Comparison of ENCODE assay signal across 11 cellular contexts in the genomic region with DNA sequence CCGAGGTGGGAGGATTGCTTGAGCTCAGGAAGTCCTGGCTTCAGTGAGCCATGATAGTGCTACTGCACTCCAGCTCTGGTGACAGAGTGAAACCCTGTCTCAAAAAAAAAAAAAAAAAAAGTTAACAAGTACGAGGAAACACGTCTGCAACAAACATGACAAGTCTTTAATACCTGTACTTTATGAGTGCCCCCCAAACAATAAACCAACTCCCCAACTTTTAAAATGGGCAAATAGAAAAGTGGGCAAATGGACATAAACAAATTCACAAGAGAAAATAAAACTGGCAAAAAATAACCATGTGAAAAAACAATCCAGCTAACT. TPM values are rescaled to one million over a fixed set of nuclear protein-coding genes. Genes with fewer than 3 reads are reported as not detected.
DNase-seq lines count a peak whose midpoint lies in the region; ATAC-seq, FAIRE-seq and TF ChIP-seq lines count a peak whose summit lies in the region.
"Had no signal": no experiment of that assay in that cellular context is flagged by ENCODE, and none has a peak within 500 bp of the region (broad histone marks: within the 10 kb centered on the region; RNA-seq: fewer than 3 reads in every experiment).

No MANE protein-coding gene starts in this region.

- POLR2A ChIA-PET in activated CD4-positive, alpha-beta T cell treated with anti-CD3 and anti-CD28 coated beads for 36 hours (lab: Charles Lee), result no interaction called here
- POLR2A ChIA-PET in K562 (lab: Yijun Ruan, JAX), result interaction anchor here (0.6 to 2.1 kb wide), 3 partner anchors 12 to 17 kb away, joined by 3 to 7 read pairs (median 3); no protein-coding TSS in a partner anchor

- H3K27me3 Mint-ChIP-seq in activated CD4-positive, alpha-beta T cell treated with anti-CD3 and anti-CD28 coated beads for 36 hours, result no peaks in the 10 kb centered on the region
- no peaks in the 10 kb centered on the region for H3K27me3 Mint-ChIP-seq in stimulated activated memory B cell treated with anti-CD40 and anti-IgM and Interleukin-4, amounts not matched to agents 10 μg/mL and 1 μg/mL and 100 μg/mL, for 72 hours

- CTCF ChIA-PET in activated CD4-positive, alpha-beta T cell treated with anti-CD3 and anti-CD28 coated beads for 36 hours (lab: Charles Lee), result interaction anchor here (0.9 to 1.9 kb wide), 3 partner anchors 9 to 52 kb away, joined by 3 to 7 read pairs (median 4); no protein-coding TSS in a partner anchor
- CTCF ChIA-PET in K562 (lab: Yijun Ruan, JAX; ENCODE audit: low intra/inter-chr PET ratio), result no interaction called here

- ATAC-seq in activated CD4-positive, alpha-beta T cell treated with anti-CD3 and anti-CD28 coated beads for 36 hours, result no peak
- ATAC-seq in K562, result no peak
- ATAC-seq in stimulated activated memory B cell treated with anti-CD40 and anti-IgM and Interleukin-4, amounts not matched to agents 10 μg/mL and 1 μg/mL and 100 μg/mL, for 72 hours, result no peak
- no peak for ATAC-seq in GM18498 (IDR thresholded peaks at IDR 0.05; ENCODE audit: unreplicated experiment)
- ATAC-seq: sciatic nerve had no signal

- H3K27ac ChIP-seq in K562 (ENCODE audit: extremely low read depth, low read depth, low read length), result peak overlapping the region; percentile 97; the same call in 2 of the 3 replicates

- H3K4me1 ChIP-seq in K562 (replicated peaks in 1 of 2; ENCODE audit: control insufficient read depth in 2 of 2, insufficient read depth in 2 of 2, low read length in 2 of 2), result peaks cover 40 to 41% of the 10 kb centered on the region in 2 experiments

- no TSS peak for BruUV-seq in K562 (replicated peaks; lab: Mats Ljungman, UMichigan)

- no peak overlapping the region for H3K4me3 ChIP-seq in K562

- no peaks in the 10 kb centered on the region for H3K9me1 ChIP-seq in K562 (ENCODE audit: control insufficient read depth, insufficient read depth, low read length)

- no peaks in the 10 kb centered on the region; the same call in 1 of the 2 replicates for H4K20me1 ChIP-seq in K562 (replicated peaks; ENCODE audit: control insufficient read depth, insufficient read depth, low read length)

- no peak for TF ChIP-seq POLR2A in K562 (conservative IDR thresholded peaks at IDR 0.05)

- no peaks in the 10 kb centered on the region for H3K27me3 ChIP-seq in K562 (ENCODE audit: control insufficient read depth in 2 of 2, insufficient read depth in 2 of 2, low read length in 2 of 2)

- FAIRE-seq in K562 (lab: Jason Lieb, UNC), result peak; percentile 65

- peaks cover 32% of the 10 kb centered on the region for H3K4me1 Mint-ChIP-seq in activated CD4-positive, alpha-beta T cell treated with anti-CD3 and anti-CD28 coated beads for 36 hours
- peaks cover 62% of the 10 kb centered on the region for H3K4me1 Mint-ChIP-seq in stimulated activated memory B cell treated with anti-CD40 and anti-IgM and Interleukin-4, amounts not matched to agents 10 μg/mL and 1 μg/mL and 100 μg/mL, for 72 hours

- H3K27ac Mint-ChIP-seq in activated CD4-positive, alpha-beta T cell treated with anti-CD3 and anti-CD28 coated beads for 36 hours, result peak overlapping the region; percentile 42
- peak overlapping the region; percentile 98 for H3K27ac Mint-ChIP-seq in stimulated activated memory B cell treated with anti-CD40 and anti-IgM and Interleukin-4, amounts not matched to agents 10 μg/mL and 1 μg/mL and 100 μg/mL, for 72 hours

- H3K9me3 ChIP-seq in K562 (replicated peaks; ENCODE audit: control insufficient read depth, insufficient read depth, low read depth, low read length), result no peaks in the 10 kb centered on the region
- H3K9me3 ChIP-seq: SK-N-SH had no signal

- in situ Hi-C loops in K562 (cut with MboI), result no loop called here

- peaks cover 12% of the 10 kb centered on the region for H3K36me3 Mint-ChIP-seq in activated CD4-positive, alpha-beta T cell treated with anti-CD3 and anti-CD28 coated beads for 36 hours (ENCODE audit: low read depth)
- peaks cover 15% of the 10 kb centered on the region for H3K36me3 Mint-ChIP-seq in stimulated activated memory B cell treated with anti-CD40 and anti-IgM and Interleukin-4, amounts not matched to agents 10 μg/mL and 1 μg/mL and 100 μg/mL, for 72 hours

- no peak for TF ChIP-seq EP300 in K562 (IDR thresholded peaks at IDR 0.05; ENCODE audit: low read length)

- H3K36me3 ChIP-seq in K562 (ENCODE audit: control insufficient read depth, insufficient read depth, low read length), result peaks cover 32% of the 10 kb centered on the region

- H3K9ac ChIP-seq in K562 (ENCODE audit: insufficient read depth in 1 of 2, low read depth in 2 of 2, low read length in 2 of 2), result peak overlapping the region in 1 of 2 experiments; percentile 99; a peak in 2 of 4 replicates
- H3K9ac ChIP-seq: SK-N-SH had no signal

- no peak for DNase-seq in activated CD4-positive, alpha-beta T cell treated with anti-CD3 and anti-CD28 coated beads for 36 hours
- no peak for DNase-seq in activated CD4-positive, alpha-beta T cell treated with anti-CD3 and anti-CD28 coated beads, Interleukin-2, amount 50 U/mL, for 1 hour
- DNase-seq in NCI-H2029 (lab: John Stamatoyannopoulos, UW), result peak; percentile 22
- peak in 1 of 4 experiments; percentile 53 for DNase-seq in K562 (ENCODE audit: extremely low read depth in 1 of 4, low spot score in 3 of 4)
- DNase-seq in NCI-H146 treated with DMSO at 0.1 percent for 48 hours (lab: John Stamatoyannopoulos, UW; ENCODE audit: unreplicated experiment), result no peak
- no peak for DNase-seq in foreskin melanocyte
- DNase-seq: activated CD8-positive, alpha-beta memory T cell treated with anti-CD3 and anti-CD28 coated beads, Interleukin-2, amount 50 U/mL, for 4 hours; SK-N-SH had no signal

- H2AFZ ChIP-seq in K562 (ENCODE audit: low read depth, low read length), result peak overlapping the region; percentile 4; the same call in 1 of the 2 replicates

- H3K79me2 ChIP-seq in K562 (ENCODE audit: control insufficient read depth, insufficient read depth, low read length), result peaks cover 41% of the 10 kb centered on the region

- no peaks in the 10 kb centered on the region for H3K9me3 Mint-ChIP-seq in activated CD4-positive, alpha-beta T cell treated with anti-CD3 and anti-CD28 coated beads for 36 hours (ENCODE audit: low read depth)
- no peaks in the 10 kb centered on the region for H3K9me3 Mint-ChIP-seq in stimulated activated memory B cell treated with anti-CD40 and anti-IgM and Interleukin-4, amounts not matched to agents 10 μg/mL and 1 μg/mL and 100 μg/mL, for 72 hours

- H3K4me3 Mint-ChIP-seq in activated CD4-positive, alpha-beta T cell treated with anti-CD3 and anti-CD28 coated beads for 36 hours, result no peak overlapping the region
- H3K4me3 Mint-ChIP-seq in stimulated activated memory B cell treated with anti-CD40 and anti-IgM and Interleukin-4, amounts not matched to agents 10 μg/mL and 1 μg/mL and 100 μg/mL, for 72 hours, result peak overlapping the region; percentile 46

- TF ChIP-seq RAD21 in K562 (CRISPR knock-in tag; conservative IDR thresholded peaks at IDR 0.05 in 1 of 2, IDR thresholded peaks at IDR 0.05 in 1 of 2), result no peak

- no peak for TF ChIP-seq CTCF in K562 (IDR thresholded peaks at IDR 0.05 in 2 of 3, conservative IDR thresholded peaks at IDR 0.05 in 1 of 3; ENCODE audit: insufficient read depth in 2 of 3, low read depth in 1 of 3, low read length in 3 of 3)

- no peak overlapping the region for H3K4me2 ChIP-seq in K562 (ENCODE audit: insufficient read depth, low read length)

- intact Hi-C loops in activated CD4-positive, alpha-beta T cell treated with anti-CD3 and anti-CD28 coated beads for 36 hours (cut with DNase I, micrococcal nuclease), result loop anchor here (5.0 kb wide), 2 partner anchors 200 to 390 kb away; partner anchors contain the start of gene GIMAP4 (in 1 of the 2)
- intact Hi-C loops in K562 (cut with micrococcal nuclease), result no loop called here

- WGBS in K562 (ENCODE audit: insufficient coverage, low coverage, missing lambda C conversion rate), result 30% methylated on average over 3 of the region's 3 CpGs

RNA-seq across cellular contexts. Expression of gene REPIN1, which starts 1.5 kb away (rescaled TPM):
- total RNA-seq in activated CD4-positive, alpha-beta T cell treated with anti-CD3 and anti-CD28 coated beads for 36 hours, result 10 to 100 TPM; 48.2 to 55.6 TPM
- total RNA-seq in K562 (2011; cell fraction: chromatin; rRNA removed; ENCODE audit: low replicate concordance), result 109 and 296 TPM in 2 replicates
- total RNA-seq in K562 (2011; cell fraction: nucleolus; rRNA removed), result 251 and 260 TPM in 2 replicates
- 183 and 184 TPM in 2 replicates for total RNA-seq in K562 (2011; cell fraction: nucleoplasm; rRNA removed)
- 212 and 268 TPM in 2 replicates for total RNA-seq in K562 (2014; rRNA removed)
- total RNA-seq in K562 (2014; rRNA removed; fragmentation: Illumina TruSeq; extraction: Trizol), result 46.9 and 56.8 TPM in 2 replicates
- total RNA-seq in K562 (2015; rRNA removed; fragmentation: Illumina TruSeq; extraction: Trizol), result 94.0 and 99.6 TPM in 2 replicates
- total RNA-seq in K562 (2021), result 277 and 283 TPM in 2 replicates
- 130 and 189 TPM in 2 replicates for polyA plus RNA-seq in K562 (2011; rRNA removed)
- polyA plus RNA-seq in K562 (2011; cell fraction: cytosol; rRNA removed), result 210 and 322 TPM in 2 replicates
- 461 and 543 TPM in 2 replicates for polyA plus RNA-seq in K562 (2011; cell fraction: nucleus; rRNA removed)
- polyA plus RNA-seq in K562 (2012), result 186 and 202 TPM in 2 replicates
- polyA plus RNA-seq in K562 (2014; fragmentation: Illumina TruSeq; extraction: Trizol), result 94.3 and 120 TPM in 2 replicates
- 10 to 100 TPM in 1 of 2 experiments, 1 to 10 TPM in 1; 8.1 to 11.0 TPM for polyA plus RNA-seq in K562 (2014; fragmentation: Nextera tagmentation; extraction: Ambion mirVana)
- 209 and 237 TPM in 2 replicates for polyA plus RNA-seq in K562 (2014; rRNA removed)
- polyA minus RNA-seq in K562 (2011; rRNA and poly(A)+ RNA removed), result 65.6 and 71.9 TPM in 2 replicates
- 96.6 and 122 TPM in 2 replicates for polyA minus RNA-seq in K562 (2011; cell fraction: cytosol; rRNA and poly(A)+ RNA removed)
- polyA minus RNA-seq in K562 (2011; cell fraction: nucleus; rRNA and poly(A)+ RNA removed), result 81.0 and 130 TPM in 2 replicates

RNA-seq across cellular contexts. Expression of gene ZNF775, which starts 12.0 kb away (rescaled TPM):
- total RNA-seq in activated CD4-positive, alpha-beta T cell treated with anti-CD3 and anti-CD28 coated beads for 36 hours, result 1 to 10 TPM; 3.9 to 5.1 TPM
- 3.1 and 10.5 TPM in 2 replicates for total RNA-seq in K562 (2011; cell fraction: chromatin; rRNA removed; ENCODE audit: low replicate concordance)
- total RNA-seq in K562 (2011; cell fraction: nucleolus; rRNA removed), result 12.0 and 14.7 TPM in 2 replicates
- total RNA-seq in K562 (2011; cell fraction: nucleoplasm; rRNA removed), result 5.9 TPM in 2 replicates
- total RNA-seq in K562 (2014; rRNA removed), result 18.6 and 21.8 TPM in 2 replicates
- 1.1 and 1.8 TPM in 2 replicates for total RNA-seq in K562 (2014; rRNA removed; fragmentation: Illumina TruSeq; extraction: Trizol)
- total RNA-seq in K562 (2015; rRNA removed; fragmentation: Illumina TruSeq; extraction: Trizol), result 5.5 and 5.7 TPM in 2 replicates
- total RNA-seq in K562 (2021), result 18.7 and 19.2 TPM in 2 replicates
- 4.9 and 8.3 TPM in 2 replicates for polyA plus RNA-seq in K562 (2011; rRNA removed)
- 7.9 and 29.5 TPM in 2 replicates for polyA plus RNA-seq in K562 (2011; cell fraction: cytosol; rRNA removed)
- 9.1 and 15.1 TPM in 2 replicates for polyA plus RNA-seq in K562 (2011; cell fraction: nucleus; rRNA removed)
- polyA plus RNA-seq in K562 (2012), result 11.8 and 13.9 TPM in 2 replicates
- 1.5 and 3.5 TPM in 2 replicates for polyA plus RNA-seq in K562 (2014; fragmentation: Illumina TruSeq; extraction: Trizol)
- polyA plus RNA-seq in K562 (2014; fragmentation: Nextera tagmentation; extraction: Ambion mirVana), result under 1 TPM; 0.04 to 0.20 TPM
- polyA plus RNA-seq in K562 (2014; rRNA removed), result 13.1 and 13.2 TPM in 2 replicates
- 1.3 and 1.6 TPM in 2 replicates for polyA minus RNA-seq in K562 (2011; rRNA and poly(A)+ RNA removed)
- polyA minus RNA-seq in K562 (2011; cell fraction: cytosol; rRNA and poly(A)+ RNA removed), result 7.2 and 17.1 TPM in 2 replicates
- polyA minus RNA-seq in K562 (2011; cell fraction: nucleus; rRNA and poly(A)+ RNA removed), result 4.3 and 5.3 TPM in 2 replicates

RNA-seq across cellular contexts. Expression of gene RARRES2, which starts 25.7 kb away (rescaled TPM):
- not detected for total RNA-seq in activated CD4-positive, alpha-beta T cell treated with anti-CD3 and anti-CD28 coated beads for 36 hours
- total RNA-seq in K562 (2011; cell fraction: chromatin; rRNA removed; ENCODE audit: low replicate concordance), result not detected in 2 replicates
- not detected in 2 replicates for total RNA-seq in K562 (2011; cell fraction: nucleolus; rRNA removed)
- total RNA-seq in K562 (2011; cell fraction: nucleoplasm; rRNA removed), result not detected in 2 replicates
- total RNA-seq in K562 (2014; rRNA removed), result not detected in 2 replicates
- total RNA-seq in K562 (2014; rRNA removed; fragmentation: Illumina TruSeq; extraction: Trizol), result not detected in 2 replicates
- not detected in 2 replicates for total RNA-seq in K562 (2015; rRNA removed; fragmentation: Illumina TruSeq; extraction: Trizol)
- 1.7 and 1.8 TPM in 2 replicates for total RNA-seq in K562 (2021)
- 0.11 TPM in 1 of 2 replicates, not detected in the other for polyA plus RNA-seq in K562 (2011; rRNA removed)
- polyA plus RNA-seq in K562 (2011; cell fraction: cytosol; rRNA removed), result 0.51 and 0.55 TPM in 2 replicates
- polyA plus RNA-seq in K562 (2011; cell fraction: nucleus; rRNA removed), result 0.13 and 0.26 TPM in 2 replicates
- polyA plus RNA-seq in K562 (2012), result 0.21 and 0.33 TPM in 2 replicates
- polyA plus RNA-seq in K562 (2014; fragmentation: Illumina TruSeq; extraction: Trizol), result not detected in 2 replicates
- not detected for polyA plus RNA-seq in K562 (2014; fragmentation: Nextera tagmentation; extraction: Ambion mirVana)
- polyA plus RNA-seq in K562 (2014; rRNA removed), result 0.23 TPM in 1 of 2 replicates, not detected in the other
- not detected in 2 replicates for polyA minus RNA-seq in K562 (2011; rRNA and poly(A)+ RNA removed)
- polyA minus RNA-seq in K562 (2011; cell fraction: cytosol; rRNA and poly(A)+ RNA removed), result not detected in 2 replicates
- not detected in 2 replicates for polyA minus RNA-seq in K562 (2011; cell fraction: nucleus; rRNA and poly(A)+ RNA removed)

RNA-seq across cellular contexts. Expression of gene ACTR3C, which starts 43.8 kb away (rescaled TPM):
- 1 to 10 TPM; 3.2 to 4.7 TPM for total RNA-seq in activated CD4-positive, alpha-beta T cell treated with anti-CD3 and anti-CD28 coated beads for 36 hours
- 118 and 124 TPM in 2 replicates for total RNA-seq in K562 (2011; cell fraction: chromatin; rRNA removed; ENCODE audit: low replicate concordance)
- 77.7 and 87.2 TPM in 2 replicates for total RNA-seq in K562 (2011; cell fraction: nucleolus; rRNA removed)
- 81.8 and 110 TPM in 2 replicates for total RNA-seq in K562 (2011; cell fraction: nucleoplasm; rRNA removed)
- total RNA-seq in K562 (2014; rRNA removed) (12.1 and 12.9 TPM in 2 replicates), K562 (2014; rRNA removed; fragmentation: Illumina TruSeq; extraction: Trizol) (14.2 and 16.9 TPM in 2 replicates), K562 (2015; rRNA removed; fragmentation: Illumina TruSeq; extraction: Trizol) (14.8 and 16.8 TPM in 2 replicates), K562 (2021) (10.0 and 10.8 TPM in 2 replicates)
- polyA plus RNA-seq in K562 (2011; rRNA removed) (28.1 and 35.4 TPM in 2 replicates), K562 (2014; fragmentation: Illumina TruSeq; extraction: Trizol) (12.2 and 13.4 TPM in 2 replicates), K562 (2014; fragmentation: Nextera tagmentation; extraction: Ambion mirVana) (10 to 100 TPM in 1 of 2 experiments, 1 to 10 TPM in 1; 9.0 to 13.3 TPM), K562 (2014; rRNA removed) (14.9 and 16.9 TPM in 2 replicates)
- polyA plus RNA-seq in K562 (2011; cell fraction: cytosol; rRNA removed), result 13.0 and 26.1 TPM in 2 replicates
- 30.3 and 45.3 TPM in 2 replicates for polyA plus RNA-seq in K562 (2011; cell fraction: nucleus; rRNA removed)
- 13.2 and 18.9 TPM in 2 replicates for polyA plus RNA-seq in K562 (2012)
- 61.6 and 72.6 TPM in 2 replicates for polyA minus RNA-seq in K562 (2011; rRNA and poly(A)+ RNA removed)
- polyA minus RNA-seq in K562 (2011; cell fraction: cytosol; rRNA and poly(A)+ RNA removed), result 16.9 and 22.1 TPM in 2 replicates
- polyA minus RNA-seq in K562 (2011; cell fraction: nucleus; rRNA and poly(A)+ RNA removed), result 75.1 and 126 TPM in 2 replicates

RNA-seq across cellular contexts. Expression of gene LRRC61, which starts 44.0 kb away (rescaled TPM):
- 10 to 100 TPM; 13.0 to 17.4 TPM for total RNA-seq in activated CD4-positive, alpha-beta T cell treated with anti-CD3 and anti-CD28 coated beads for 36 hours
- total RNA-seq in K562 (2011; cell fraction: chromatin; rRNA removed; ENCODE audit: low replicate concordance), result 114 and 182 TPM in 2 replicates
- total RNA-seq in K562 (2011; cell fraction: nucleolus; rRNA removed), result 129 and 134 TPM in 2 replicates
- total RNA-seq in K562 (2011; cell fraction: nucleoplasm; rRNA removed), result 113 and 123 TPM in 2 replicates
- total RNA-seq in K562 (2014; rRNA removed) (55.2 and 67.6 TPM in 2 replicates), K562 (2014; rRNA removed; fragmentation: Illumina TruSeq; extraction: Trizol) (16.8 and 18.7 TPM in 2 replicates), K562 (2015; rRNA removed; fragmentation: Illumina TruSeq; extraction: Trizol) (35.2 and 37.8 TPM in 2 replicates), K562 (2021) (49.5 and 50.6 TPM in 2 replicates)
- polyA plus RNA-seq in K562 (2011; rRNA removed) (54.3 and 76.9 TPM in 2 replicates), K562 (2014; fragmentation: Illumina TruSeq; extraction: Trizol) (18.4 and 35.6 TPM in 2 replicates), K562 (2014; fragmentation: Nextera tagmentation; extraction: Ambion mirVana) (1 to 10 TPM; 1.3 to 1.7 TPM), K562 (2014; rRNA removed) (42.0 and 46.5 TPM in 2 replicates)
- 138 and 194 TPM in 2 replicates for polyA plus RNA-seq in K562 (2011; cell fraction: cytosol; rRNA removed)
- polyA plus RNA-seq in K562 (2011; cell fraction: nucleus; rRNA removed), result 125 and 205 TPM in 2 replicates
- 81.4 and 86.4 TPM in 2 replicates for polyA plus RNA-seq in K562 (2012)
- polyA minus RNA-seq in K562 (2011; rRNA and poly(A)+ RNA removed), result 44.8 and 55.6 TPM in 2 replicates
- polyA minus RNA-seq in K562 (2011; cell fraction: cytosol; rRNA and poly(A)+ RNA removed), result 94.8 and 130 TPM in 2 replicates
- polyA minus RNA-seq in K562 (2011; cell fraction: nucleus; rRNA and poly(A)+ RNA removed), result 89.0 and 106 TPM in 2 replicates
